ENCODE assay signal across 29 cellular contexts in genomic region chr15:70066422-70066821, GRCh38. TPM values are rescaled to one million over a fixed set of nuclear protein-coding genes. Genes with fewer than 3 reads are reported as not detected.
A peak's percentile ranks its signal among the peaks of the same experiment; 100 is the strongest.
DNase-seq lines count a peak whose midpoint lies in the region; ATAC-seq and TF ChIP-seq lines count a peak whose summit lies in the region.
"Had no signal": no experiment of that assay in that cellular context is flagged by ENCODE, and none has a peak within 500 bp of the region (broad histone marks: within the 10 kb centered on the region; RNA-seq: fewer than 3 reads in every experiment).

No MANE protein-coding gene starts in this region.

- H3K4ac ChIP-seq in trophoblast cell (ENCODE audit: low read depth, low read length), result no peak overlapping the region

- no peak overlapping the region for H2AFZ ChIP-seq in trophoblast cell (ENCODE audit: insufficient read depth, low read length, poor library complexity)
- H2AFZ ChIP-seq: parathyroid adenoma had no signal

- H3K4me3 ChIP-seq in SK-N-MC (peak overlapping the region; percentile 19; the same call in 1 of the 2 replicates), fibroblast of mammary gland (ENCODE audit: control insufficient read depth, low read depth, low read length) (no peak overlapping the region), trophoblast cell (ENCODE audit: low read depth, low read length) (no peak overlapping the region)
- H3K4me3 ChIP-seq: ascending aorta, gastroesophageal sphincter, right atrium auricular region had no signal

- H3K79me2 ChIP-seq in trophoblast cell (ENCODE audit: control insufficient read depth, insufficient read depth, low read length, poor library complexity), result peaks cover 1% of the 10 kb centered on the region
- H3K79me2 ChIP-seq: parathyroid adenoma had no signal

- peak; percentile 65 for DNase-seq in EH (ENCODE audit: low read depth)
- peak; percentile 10 for DNase-seq in SK-N-MC (ENCODE audit: low read depth, low spot score)
- DNase-seq in fibroblast of mammary gland (ENCODE audit: low read depth), result peak; percentile 18
- DNase-seq in trophoblast cell, result peak; percentile 78 to 86
- DNase-seq in NCI-H1092 treated with DMSO at 0.1 percent for 48 hours (lab: John Stamatoyannopoulos, UW), result no peak
- DNase-seq in ACHN, result no peak
- DNase-seq: activated CD4-positive, alpha-beta T cell treated with anti-CD3 and anti-CD28 coated beads, Interleukin-2, amount 50 U/mL, for 48 hours; activated CD4-positive, CD25-positive, alpha-beta regulatory T cell; activated CD8-positive, alpha-beta memory T cell treated with anti-CD3 and anti-CD28 coated beads, Interleukin-2, amount 50 U/mL, for 4 hours; CD4-positive, CD25-positive, alpha-beta regulatory T cell; cerebellar nuclear complex; islet precursor cell; left ventricle myocardium superior; NCI-H187; NCI-H2227 treated with DMSO at 0.1 percent for 48 hours; NCI-H82; nephron progenitor cell; stimulated activated CD4-positive, alpha-beta T cell treated with anti-CD3 and anti-CD28 coated beads, Interleukin-12 subunit alpha, Interleukin-12 subunit beta, amount 100 ng/mL, for 4 hours; stimulated activated CD4-positive, alpha-beta T cell treated with anti-CD3 and anti-CD28 coated beads, Interleukin-4, amount 100 ng/mL, for 4 hours; stimulated activated naive CD8-positive, alpha-beta T cell treated with anti-CD3 and anti-CD28 coated beads, Interleukin-15, Interleukin-2, amounts not matched to agents 100 U/mL and 50 U/mL, for 24 hours had no signal

- H3K9me3 ChIP-seq in SK-N-MC (ENCODE audit: low read depth, low read length), result no peaks in the 10 kb centered on the region
- H3K9me3 ChIP-seq in trophoblast cell (ENCODE audit: insufficient read depth, low read depth, low read length), result peaks cover 3% of the 10 kb centered on the region
- H3K9me3 ChIP-seq: ascending aorta, gastroesophageal sphincter, right atrium auricular region had no signal

- H3K4me2 ChIP-seq in trophoblast cell (ENCODE audit: low read length), result no peak overlapping the region

- H4K91ac ChIP-seq in trophoblast cell (ENCODE audit: low read depth, low read length), result no peak overlapping the region

- H3K27me3 ChIP-seq in trophoblast cell (ENCODE audit: insufficient read depth, low read length), result no peaks in the 10 kb centered on the region
- H3K27me3 ChIP-seq: ascending aorta, gastroesophageal sphincter, right atrium auricular region had no signal

- ATAC-seq in GM21619 (IDR thresholded peaks at IDR 0.05; ENCODE audit: unreplicated experiment) (no peak), HG02610 (IDR thresholded peaks at IDR 0.05; ENCODE audit: unreplicated experiment) (no peak)
- ATAC-seq: activated naive CD4-positive, alpha-beta T cell treated with anti-CD3 and anti-CD28 coated beads, Interleukin-2, amount 50 U/mL, for 72 hours; activated T-helper 17 cell treated with anti-CD3 and anti-CD28 coated beads, Interleukin-2, amount 50 U/mL, for 72 hours; gastroesophageal sphincter; HepG2; left ventricle myocardium superior; stimulated activated naive CD8-positive, alpha-beta T cell treated with anti-CD3 and anti-CD28 coated beads, Interleukin-15, Interleukin-2, amounts not matched to agents 100 U/mL and 50 U/mL, for 24 hours had no signal

- no peak overlapping the region for H2BK120ac ChIP-seq in trophoblast cell (ENCODE audit: insufficient read depth, low read length, poor library complexity)

- no peak overlapping the region for H3K23ac ChIP-seq in trophoblast cell (ENCODE audit: low read length)

- H3K18ac ChIP-seq in trophoblast cell (ENCODE audit: low read length), result no peak overlapping the region

- no peak overlapping the region for H4K8ac ChIP-seq in trophoblast cell (ENCODE audit: low read depth, low read length)

- in situ Hi-C loops in ACHN (cut with HindIII; ENCODE audit: low pct_ligation_motif_present, low pct_unique_long_range_greater_than_20kb, low sequenced_read_pairs), result no loop called here

- H2BK12ac ChIP-seq in trophoblast cell (ENCODE audit: low read length), result no peak overlapping the region

- H2AK5ac ChIP-seq in trophoblast cell (ENCODE audit: low read length), result no peak overlapping the region

- no peaks in the 10 kb centered on the region for H3K79me1 ChIP-seq in trophoblast cell (ENCODE audit: low read length)

- no peak overlapping the region for H3K14ac ChIP-seq in trophoblast cell (ENCODE audit: low read length)

- no peak for TF ChIP-seq CTCF in fibroblast of mammary gland (conservative IDR thresholded peaks at IDR 0.05; ENCODE audit: control insufficient read depth, insufficient read depth, low read depth, low read length)

- WGBS in trophoblast cell (ENCODE audit: extremely low coverage, insufficient coverage, insufficient read length), result no CpG with 5 or more reads among the region's 5 CpGs

- no peak overlapping the region for H4K12ac ChIP-seq in trophoblast cell (ENCODE audit: low read depth, low read length)

- H3K9ac ChIP-seq in SK-N-MC (ENCODE audit: insufficient read length) (no peak overlapping the region), trophoblast cell (ENCODE audit: low read length) (no peak overlapping the region)
- H3K9ac ChIP-seq: parathyroid adenoma had no signal

- no peak overlapping the region for H2BK5ac ChIP-seq in trophoblast cell (ENCODE audit: low read depth, low read length, poor library complexity)

- H3K36me3 ChIP-seq in SK-N-MC (ENCODE audit: insufficient read depth, low read length), result peaks cover 72% of the 10 kb centered on the region
- peaks cover 64 to 88% of the 10 kb centered on the region in 2 experiments for H3K36me3 ChIP-seq in trophoblast cell (ENCODE audit: control insufficient read depth in 1 of 2, insufficient read depth in 2 of 2, low read length in 2 of 2)

- peaks cover 0 to 3% of the 10 kb centered on the region in 2 experiments for H3K4me1 ChIP-seq in trophoblast cell (ENCODE audit: control insufficient read depth in 1 of 2, insufficient read depth in 2 of 2, low read length in 2 of 2)
- H3K4me1 ChIP-seq: ascending aorta, parathyroid adenoma had no signal

- H3K27ac ChIP-seq in SK-N-MC, result peak overlapping the region; percentile 56
- H3K27ac ChIP-seq in trophoblast cell (ENCODE audit: low read depth, low read length), result no peak overlapping the region
- H3K27ac ChIP-seq: ascending aorta, gastroesophageal sphincter, parathyroid adenoma, right atrium auricular region had no signal

RNA-seq across cellular contexts. Expression of gene TLE3, which starts 31.3 kb away (rescaled TPM):
- polyA plus RNA-seq in trophoblast cell (2013), result 139 and 146 TPM in 2 replicates

Comparison
In these comparisons a context has a peak if more than half of its experiments do, and no peak if none do; other contexts are left out.
1. DNase-seq: peak in EH (single experiment), SK-N-MC (single experiment), fibroblast of mammary gland (single experiment) and trophoblast cell (2 of 2); none in NCI-H1092 treated with DMSO at 0.1 percent for 48 hours (single experiment) and ACHN (single experiment).